Comparison of ENCODE assay signal across 10 cellular contexts in genomic region chr17:38455288-38455915, GRCh38. TPM values are rescaled to one million over a fixed set of nuclear protein-coding genes. Genes with fewer than 3 reads are reported as not detected.
DNase-seq lines count a peak whose midpoint lies in the region; ATAC-seq, FAIRE-seq and TF ChIP-seq lines count a peak whose summit lies in the region.
"Had no signal": no experiment of that assay in that cellular context is flagged by ENCODE, and none has a peak within 500 bp of the region (broad histone marks: within the 10 kb centered on the region; RNA-seq: fewer than 3 reads in every experiment).

No MANE protein-coding gene starts in this region.

- H3F3A ChIP-seq in MM.1S (ENCODE audit: insufficient read depth, low read length) = no peaks in the 10 kb centered on the region

- intact Hi-C loops in endothelial cell of umbilical vein (cut with micrococcal nuclease) = no loop called here

- H3K27me3 ChIP-seq in endothelial cell of umbilical vein (ENCODE audit: control insufficient read depth in 2 of 2, insufficient read depth in 2 of 2, low read length in 2 of 2) (no peaks in the 10 kb centered on the region), MM.1S (replicated peaks; ENCODE audit: insufficient read depth, low read length) (no peaks in the 10 kb centered on the region)

- peak; percentile 62 for DNase-seq in D341Med (ENCODE audit: low spot score)
- peak; percentile 27 for DNase-seq in NCI-H510A treated with DMSO at 0.1 percent for 48 hours (lab: John Stamatoyannopoulos, UW)
- DNase-seq in endothelial cell of umbilical vein (ENCODE audit: low read depth, low spot score) = peak; percentile 42
- no peak for DNase-seq in progenitor cell of endocrine pancreas (ENCODE audit: low spot score, unreplicated experiment)
- no peak for DNase-seq in activated CD4-positive, alpha-beta T cell treated with anti-CD3 and anti-CD28 coated beads, Interleukin-2, amount 10 ng/mL, durations not matched to agents 7 days and 5 days
- DNase-seq in MM.1S = no peak
- DNase-seq in medulla oblongata (ENCODE audit: extremely low spot score) = no peak
- DNase-seq in activated naive CD4-positive, alpha-beta T cell treated with anti-CD3 and anti-CD28 coated beads, Interleukin-2, amount 50 U/mL, for 72 hours (ENCODE audit: low spot score in 2 of 2) = no peak
- DNase-seq: activated naive CD4-positive, alpha-beta T cell treated with anti-CD3 and anti-CD28 coated beads, Interleukin-2, amount 50 U/mL, for 16 hours; T-helper 2 cell had no signal

- H3K9me3 ChIP-seq in endothelial cell of umbilical vein (replicated peaks; ENCODE audit: control insufficient read depth, insufficient read depth, low read length) = no peaks in the 10 kb centered on the region
- H3K9me3 ChIP-seq in MM.1S (replicated peaks; ENCODE audit: insufficient read depth, low read length) = no peaks in the 10 kb centered on the region

- TF ChIP-seq CTCF in endothelial cell of umbilical vein (IDR thresholded peaks at IDR 0.05; ENCODE audit: extremely low read depth in 1 of 2, insufficient read depth in 1 of 2, low read depth in 1 of 2, low read length in 2 of 2) (no peak), progenitor cell of endocrine pancreas (IDR thresholded peaks at IDR 0.05; ENCODE audit: unreplicated experiment) (no peak), MM.1S (IDR thresholded peaks at IDR 0.05; ENCODE audit: low read length) (no peak)

- H4K20me1 ChIP-seq in endothelial cell of umbilical vein (replicated peaks; ENCODE audit: control insufficient read depth, extremely low read depth, insufficient read depth, low read length) (no peaks in the 10 kb centered on the region), MM.1S (ENCODE audit: insufficient read depth, low read length) (no peaks in the 10 kb centered on the region)

- BruUV-seq in endothelial cell of umbilical vein (replicated peaks; lab: Mats Ljungman, UMichigan) = no TSS peak

- H3K79me2 ChIP-seq in endothelial cell of umbilical vein (ENCODE audit: control insufficient read depth, insufficient read depth, low read length) (peaks cover 81% of the 10 kb centered on the region), MM.1S (ENCODE audit: low read length) (peaks cover 91% of the 10 kb centered on the region)

- H2AFZ ChIP-seq in endothelial cell of umbilical vein (ENCODE audit: low read depth, low read length) (no peak overlapping the region), MM.1S (ENCODE audit: low read length) (no peak overlapping the region)

- peak; percentile 26 for TF ChIP-seq POLR2A in endothelial cell of umbilical vein (IDR thresholded peaks at IDR 0.05; ENCODE audit: low read depth, low read length)

- H3K4me1 ChIP-seq in endothelial cell of umbilical vein (ENCODE audit: control insufficient read depth, extremely low read depth, insufficient read depth, low read length) (peaks cover 44% of the 10 kb centered on the region), MM.1S (ENCODE audit: low read length) (no peaks in the 10 kb centered on the region)

- peak overlapping the region; percentile 34 for H3K4me3 Mint-ChIP-seq in progenitor cell of endocrine pancreas (ENCODE audit: low read depth)
- H3K4me3 Mint-ChIP-seq in activated CD4-positive, alpha-beta T cell treated with anti-CD3 and anti-CD28 coated beads, Interleukin-2, amount 10 ng/mL, durations not matched to agents 7 days and 5 days = no peak overlapping the region

- peaks cover 63% of the 10 kb centered on the region for H3K27me3 Mint-ChIP-seq in progenitor cell of endocrine pancreas
- peaks cover 36% of the 10 kb centered on the region for H3K27me3 Mint-ChIP-seq in activated CD4-positive, alpha-beta T cell treated with anti-CD3 and anti-CD28 coated beads, Interleukin-2, amount 10 ng/mL, durations not matched to agents 7 days and 5 days

- ATAC-seq in activated naive CD4-positive, alpha-beta T cell treated with anti-CD3 and anti-CD28 coated beads, Interleukin-2, amount 50 U/mL, for 72 hours = no peak

- H3K27ac Mint-ChIP-seq in progenitor cell of endocrine pancreas = peak overlapping the region; percentile 81
- H3K27ac Mint-ChIP-seq in activated CD4-positive, alpha-beta T cell treated with anti-CD3 and anti-CD28 coated beads, Interleukin-2, amount 10 ng/mL, durations not matched to agents 7 days and 5 days = no peak overlapping the region
- H3K27ac Mint-ChIP-seq in activated naive CD4-positive, alpha-beta T cell treated with anti-CD3 and anti-CD28 coated beads, Interleukin-2, amount 50 U/mL, for 72 hours = no peak overlapping the region

- CTCF ChIA-PET in endothelial cell of umbilical vein (lab: Charles Lee) = interaction anchor here (1.3 to 3.2 kb wide), 11 partner anchors 7 to 54 kb away, joined by 3 to 21 read pairs (median 8); no protein-coding TSS in a partner anchor
- CTCF ChIA-PET in activated CD4-positive, alpha-beta T cell treated with anti-CD3 and anti-CD28 coated beads, Interleukin-2, amount 10 ng/mL, durations not matched to agents 7 days and 5 days (lab: Charles Lee) = no interaction called here

- H3K36me3 Mint-ChIP-seq in progenitor cell of endocrine pancreas (ENCODE audit: insufficient read depth) = no peaks in the 10 kb centered on the region
- H3K36me3 Mint-ChIP-seq in activated CD4-positive, alpha-beta T cell treated with anti-CD3 and anti-CD28 coated beads, Interleukin-2, amount 10 ng/mL, durations not matched to agents 7 days and 5 days (ENCODE audit: low read depth) = no peaks in the 10 kb centered on the region
- H3K36me3 Mint-ChIP-seq in activated naive CD4-positive, alpha-beta T cell treated with anti-CD3 and anti-CD28 coated beads, Interleukin-2, amount 50 U/mL, for 72 hours = no peaks in the 10 kb centered on the region

- no peaks in the 10 kb centered on the region for H3K9me1 ChIP-seq in endothelial cell of umbilical vein (replicated peaks; ENCODE audit: control insufficient read depth, extremely low read depth, insufficient read depth, low read length)

- H3K9me2 ChIP-seq in MM.1S (replicated peaks; ENCODE audit: insufficient read depth, low read length) = no peaks in the 10 kb centered on the region

- H3K4me3 ChIP-seq in endothelial cell of umbilical vein (replicated peaks in 1 of 3; ENCODE audit: insufficient read depth in 1 of 3, low read depth in 1 of 3, low read length in 3 of 3) = peak overlapping the region in 2 of 3 experiments; percentile 51 to 57
- H3K4me3 ChIP-seq in MM.1S (ENCODE audit: low read length) = no peak overlapping the region

- H3K4me2 ChIP-seq in endothelial cell of umbilical vein (ENCODE audit: insufficient read depth, low read length) (peak overlapping the region; percentile 77), MM.1S (ENCODE audit: low read depth, low read length) (no peak overlapping the region)

- dilution Hi-C loops in endothelial cell of umbilical vein (cut with MboI; ENCODE audit: extremely low pct_ligation_motif_present, low sequenced_read_pairs) = no loop called here

- H3K27ac ChIP-seq in endothelial cell of umbilical vein (ENCODE audit: insufficient read depth, low read depth, low read length) = peak overlapping the region; percentile 45
- H3K27ac ChIP-seq in MM.1S (ENCODE audit: low read length) = no peak overlapping the region

- no peaks in the 10 kb centered on the region for H3K9me3 Mint-ChIP-seq in progenitor cell of endocrine pancreas (ENCODE audit: low read depth)
- H3K9me3 Mint-ChIP-seq in activated CD4-positive, alpha-beta T cell treated with anti-CD3 and anti-CD28 coated beads, Interleukin-2, amount 10 ng/mL, durations not matched to agents 7 days and 5 days = no peaks in the 10 kb centered on the region
- H3K9me3 Mint-ChIP-seq in activated naive CD4-positive, alpha-beta T cell treated with anti-CD3 and anti-CD28 coated beads, Interleukin-2, amount 50 U/mL, for 72 hours = no peaks in the 10 kb centered on the region

- peaks cover 12 to 27% of the 10 kb centered on the region in 2 experiments for H3K36me3 ChIP-seq in endothelial cell of umbilical vein (ENCODE audit: control insufficient read depth in 2 of 2, extremely low read depth in 1 of 2, insufficient read depth in 2 of 2, low read length in 2 of 2)
- no peaks in the 10 kb centered on the region for H3K36me3 ChIP-seq in MM.1S (replicated peaks; ENCODE audit: insufficient read depth, low read length)

- peak overlapping the region; percentile 20 for H3K9ac ChIP-seq in endothelial cell of umbilical vein (replicated peaks; ENCODE audit: extremely low read depth, insufficient read depth, low read length)
- no peak overlapping the region for H3K9ac ChIP-seq in MM.1S (ENCODE audit: low read length)

- FAIRE-seq in endothelial cell of umbilical vein (lab: Jason Lieb, UNC) = no peak

- H3K4me1 Mint-ChIP-seq in progenitor cell of endocrine pancreas (ENCODE audit: low read depth) = peaks cover 23% of the 10 kb centered on the region
- peaks cover 13% of the 10 kb centered on the region for H3K4me1 Mint-ChIP-seq in activated CD4-positive, alpha-beta T cell treated with anti-CD3 and anti-CD28 coated beads, Interleukin-2, amount 10 ng/mL, durations not matched to agents 7 days and 5 days

- POLR2A ChIA-PET in endothelial cell of umbilical vein (lab: Charles Lee) = no interaction called here
- POLR2A ChIA-PET in activated CD4-positive, alpha-beta T cell treated with anti-CD3 and anti-CD28 coated beads, Interleukin-2, amount 10 ng/mL, durations not matched to agents 7 days and 5 days (lab: Charles Lee) = no interaction called here

TF ChIP-seq in endothelial cell of umbilical vein, 7 proteins besides CTCF, POLR2A, EP300 and RAD21:
- TF ChIP-seq FOS (IDR thresholded peaks at IDR 0.05; ENCODE audit: borderline replicate concordance, insufficient read depth, low read length) (no peak), POLR2AphosphoS5 (IDR thresholded peaks at IDR 0.05; ENCODE audit: insufficient read depth, low read depth, low read length) (peak; percentile 20)

RNA-seq across cellular contexts. Expression of gene ARHGAP23, which starts 27.1 kb away (rescaled TPM):
- total RNA-seq in endothelial cell of umbilical vein = 152 and 190 TPM in 2 replicates
- polyA plus RNA-seq in endothelial cell of umbilical vein = 22.3 and 25.4 TPM in 2 replicates
- polyA plus RNA-seq in endothelial cell of umbilical vein (2011; cell fraction: cytosol; rRNA removed) = 22.9 and 25.3 TPM in 2 replicates
- 53.1 and 59.2 TPM in 2 replicates for polyA plus RNA-seq in endothelial cell of umbilical vein (2011; cell fraction: nucleus; rRNA removed)
- polyA plus RNA-seq in endothelial cell of umbilical vein (2012) = 49.6 and 59.2 TPM in 2 replicates
- polyA minus RNA-seq in endothelial cell of umbilical vein = 42.0 and 76.2 TPM in 2 replicates
- 23.5 TPM for polyA minus RNA-seq in endothelial cell of umbilical vein (2011; cell fraction: cytosol; rRNA and poly(A)+ RNA removed)
- polyA minus RNA-seq in endothelial cell of umbilical vein (2011; cell fraction: nucleus; rRNA and poly(A)+ RNA removed) = 63.5 and 75.4 TPM in 2 replicates
- 2.9 and 3.3 TPM in 2 replicates for total RNA-seq in progenitor cell of endocrine pancreas
- total RNA-seq in activated CD4-positive, alpha-beta T cell treated with anti-CD3 and anti-CD28 coated beads, Interleukin-2, amount 10 ng/mL, durations not matched to agents 7 days and 5 days = under 1 TPM; 0.17 to 0.23 TPM
- total RNA-seq in activated naive CD4-positive, alpha-beta T cell treated with anti-CD3 and anti-CD28 coated beads, Interleukin-2, amount 50 U/mL, for 72 hours = 1 to 10 TPM in 1 of 2 donors, under 1 TPM in 1; 0.43 to 1.3 TPM

Comparison
In these comparisons a context has a peak if more than half of its experiments do, and no peak if none do; other contexts are left out.
1. DNase-seq: peak in D341Med (single experiment), NCI-H510A treated with DMSO at 0.1 percent for 48 hours (single experiment) and endothelial cell of umbilical vein (single experiment); none in progenitor cell of endocrine pancreas (single experiment), activated CD4-positive, alpha-beta T cell treated with anti-CD3 and anti-CD28 coated beads, Interleukin-2, amount 10 ng/mL, durations not matched to agents 7 days and 5 days (single experiment), MM.1S (single experiment), medulla oblongata (single experiment) and activated naive CD4-positive, alpha-beta T cell treated with anti-CD3 and anti-CD28 coated beads, Interleukin-2, amount 50 U/mL, for 72 hours (0 of 2).
2. RNA of gene ARHGAP23, which starts 27.1 kb away (total RNA-seq): 152 to 190 TPM in endothelial cell of umbilical vein; 2.9 to 3.3 TPM in progenitor cell of endocrine pancreas, 0.43 to 1.3 TPM in activated naive CD4-positive, alpha-beta T cell treated with anti-CD3 and anti-CD28 coated beads, Interleukin-2, amount 50 U/mL, for 72 hours and 0.17 to 0.23 TPM in activated CD4-positive, alpha-beta T cell treated with anti-CD3 and anti-CD28 coated beads, Interleukin-2, amount 10 ng/mL, durations not matched to agents 7 days and 5 days; every median in the first group is over 10 times any median in the second.